In genomic region chr17:81237591-81238489, GRCh38 we compare ENCODE assay signal across 8 cellular contexts. TPM values are rescaled to one million over a fixed set of nuclear protein-coding genes. Genes with fewer than 3 reads are reported as not detected.
A peak's percentile ranks its signal among the peaks of the same experiment; 100 is the strongest.
DNase-seq lines count a peak whose midpoint lies in the region; ATAC-seq and TF ChIP-seq lines count a peak whose summit lies in the region.

No MANE protein-coding gene starts in this region.

- no peak for TF ChIP-seq CTCF in 22Rv1 (IDR thresholded peaks at IDR 0.05)
- TF ChIP-seq CTCF in HEK293 (tag by site-specific recombination; IDR thresholded peaks at IDR 0.05) = no peak
- TF ChIP-seq CTCF in brain microvascular endothelial cell (IDR thresholded peaks at IDR 0.05; ENCODE audit: low read depth, low read length, missing control alignments) = no peak
- TF ChIP-seq CTCF in mesothelial cell of epicardium (IDR thresholded peaks at IDR 0.05; ENCODE audit: unreplicated experiment) = no peak

- no peaks in the 10 kb centered on the region for H3K9me3 ChIP-seq in HEK293 (ENCODE audit: control insufficient read depth, insufficient read depth, low read depth, low read length)

- H3K27ac ChIP-seq in 22Rv1 (peak overlapping the region; percentile 81), HEK293 (ENCODE audit: extremely low read depth, low read depth, low read length) (peak overlapping the region; percentile 58; the same call in 1 of the 2 replicates), brain microvascular endothelial cell (no peak overlapping the region)

- H3K36me3 ChIP-seq in HEK293 (ENCODE audit: control insufficient read depth in 2 of 2, insufficient read depth in 1 of 2, low read length in 2 of 2) = peaks cover 0 to 46% of the 10 kb centered on the region in 2 experiments; a peak in 2 of 3 replicates
- H3K36me3 ChIP-seq in brain microvascular endothelial cell (replicated peaks) = peaks cover 7% of the 10 kb centered on the region

- in situ Hi-C loops in brain microvascular endothelial cell (cut with HindIII; ENCODE audit: low pct_ligation_motif_present, low sequenced_read_pairs) = no loop called here

- no peaks in the 10 kb centered on the region for H3K27me3 ChIP-seq in brain microvascular endothelial cell (replicated peaks)

- H3K36me3 Mint-ChIP-seq in mesothelial cell of epicardium = peaks cover 8% of the 10 kb centered on the region

- peaks cover 22% of the 10 kb centered on the region for H3K4me1 Mint-ChIP-seq in mesothelial cell of epicardium

- peak overlapping the region; percentile 83 for H3K4me3 Mint-ChIP-seq in mesothelial cell of epicardium

- CTCF ChIA-PET in HEK293 (lab: Yijun Ruan, JAX) = interaction anchor here (0.8 to 5.2 kb wide), 6 partner anchors 17 to 140 kb away, joined by 3 to 42 read pairs (median 5); no protein-coding TSS in a partner anchor

- POLR2A ChIA-PET in HEK293 (lab: Yijun Ruan, JAX) = interaction anchor here (0.9 to 3.1 kb wide), 10 partner anchors 11 to 472 kb away, joined by 3 to 55 read pairs (median 6); partner anchors contain the start of genes BAHCC1 and CEP131

- no peak overlapping the region for H3K27ac Mint-ChIP-seq in mesothelial cell of epicardium

- H3K27me3 Mint-ChIP-seq in mesothelial cell of epicardium (ENCODE audit: low read depth) = no peaks in the 10 kb centered on the region

- H3K4me1 ChIP-seq in HEK293 (ENCODE audit: control insufficient read depth, insufficient read depth, low read length) = peaks cover 8% of the 10 kb centered on the region

- DNase-seq in brain microvascular endothelial cell = no peak
- DNase-seq in mesothelial cell of epicardium (ENCODE audit: low spot score in 2 of 2, unreplicated experiment in 2 of 2) = no peak
- DNase-seq in stimulated activated CD8-positive, alpha-beta memory T cell treated with anti-CD3 and anti-CD28 coated beads, Interleukin-4, amount 100 ng/mL, for 48 hours = no peak
- no peak for DNase-seq in activated gamma-delta T cell (lab: John Stamatoyannopoulos, UW)
- DNase-seq in DMS79 treated with DMSO at 0.1 percent for 48 hours (lab: John Stamatoyannopoulos, UW) = no peak

- no peaks in the 10 kb centered on the region for H3K9me3 Mint-ChIP-seq in mesothelial cell of epicardium

- H3K4me3 ChIP-seq in HEK293 (ENCODE audit: low read depth, low read length) = peak overlapping the region; percentile 80
- H3K4me3 ChIP-seq in brain microvascular endothelial cell (ENCODE audit: low read depth, low read length) = peak overlapping the region; percentile 86

- no peak for ATAC-seq in HG03460 (IDR thresholded peaks at IDR 0.05; ENCODE audit: unreplicated experiment)

TF ChIP-seq in HEK293, 187 proteins besides CTCF, POLR2A, EP300 and RAD21:
- no peak for TF ChIP-seq PRDM2 (tag by site-specific recombination; IDR thresholded peaks at IDR 0.05; ENCODE audit: borderline replicate concordance)
- TF ChIP-seq KLF1 (tag by site-specific recombination; IDR thresholded peaks at IDR 0.05) = peak; percentile 61; the same call in 1 of the 2 replicates

RNA-seq across cellular contexts. Expression of gene TEPSIN, which starts 1.0 kb away (rescaled TPM):
- total RNA-seq in mesothelial cell of epicardium = 44.6 to 49.2 TPM (median 45.0 TPM) in 3 replicates

RNA-seq across cellular contexts. Expression of gene NDUFAF8, which starts 1.3 kb away (rescaled TPM):
- total RNA-seq in mesothelial cell of epicardium = 46.8 to 47.6 TPM (median 47.3 TPM) in 3 replicates

RNA-seq across cellular contexts. Expression of gene CEP131, which starts 15.1 kb away (rescaled TPM):
- total RNA-seq in mesothelial cell of epicardium = 26.3 to 27.6 TPM (median 27.3 TPM) in 3 replicates

RNA-seq across cellular contexts. Expression of gene SLC38A10, which starts 57.3 kb away (rescaled TPM):
- total RNA-seq in mesothelial cell of epicardium = 96.6 to 105 TPM (median 103 TPM) in 3 replicates
